Comparison of ENCODE assay signal across 24 cellular contexts in the genomic region with DNA sequence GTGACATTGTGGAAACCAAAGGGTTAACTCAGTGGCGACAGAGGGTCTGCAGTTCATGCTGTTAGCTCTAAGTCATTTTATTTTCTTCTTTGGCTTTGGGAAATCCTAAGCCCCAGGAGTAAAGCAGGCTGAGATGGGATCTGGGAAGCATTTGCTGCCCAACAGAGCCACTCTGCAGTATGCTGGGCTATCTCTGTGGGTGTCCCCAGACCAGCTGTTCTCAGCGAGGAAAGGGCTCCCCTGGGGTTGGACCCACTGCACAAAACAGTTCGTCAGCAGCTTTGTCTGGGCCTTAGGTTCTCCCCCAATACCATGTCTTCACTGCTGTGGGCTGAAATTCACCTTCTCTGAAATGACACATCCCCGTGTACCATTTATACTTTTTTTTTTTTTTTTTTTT. TPM values are rescaled to one million over a fixed set of nuclear protein-coding genes. Genes with fewer than 3 reads are reported as not detected.
"Had no signal": no experiment of that assay in that cellular context is flagged by ENCODE, and none has a peak within 500 bp of the region (broad histone marks: within the 10 kb centered on the region; RNA-seq: fewer than 3 reads in every experiment).

No MANE protein-coding gene starts in this region.

- H3K36me3 Mint-ChIP-seq: activated naive CD4-positive, alpha-beta T cell treated with anti-CD3 and anti-CD28 coated beads, Interleukin-2, amount 10 ng/mL, durations not matched to agents 7 days and 5 days; stimulated activated memory B cell treated with anti-CD40 and anti-IgM and Interleukin-4, amounts not matched to agents 10 μg/mL and 1 μg/mL and 100 μg/mL, for 72 hours had no signal

- H3K9me3 Mint-ChIP-seq: activated naive CD4-positive, alpha-beta T cell treated with anti-CD3 and anti-CD28 coated beads, Interleukin-2, amount 10 ng/mL, durations not matched to agents 7 days and 5 days; activated naive CD8-positive, alpha-beta T cell treated with anti-CD3 and anti-CD28 coated beads, Interleukin-2, amount 50 U/mL, for 24 hours; stimulated activated memory B cell treated with anti-CD40 and anti-IgM and Interleukin-4, amounts not matched to agents 10 μg/mL and 1 μg/mL and 100 μg/mL, for 72 hours had no signal

- H3K4me3 Mint-ChIP-seq: activated CD8-positive, alpha-beta T cell treated with anti-CD3 and anti-CD28 coated beads, Interleukin-2, amount 10 ng/mL, durations not matched to agents 7 days and 5 days; activated naive CD4-positive, alpha-beta T cell treated with anti-CD3 and anti-CD28 coated beads, Interleukin-2, amount 10 ng/mL, durations not matched to agents 7 days and 5 days; activated naive CD8-positive, alpha-beta T cell treated with anti-CD3 and anti-CD28 coated beads, Interleukin-2, amount 50 U/mL, for 24 hours; stimulated activated memory B cell treated with anti-CD40 and anti-IgM and Interleukin-4, amounts not matched to agents 10 μg/mL and 1 μg/mL and 100 μg/mL, for 72 hours had no signal

- H3K4me1 Mint-ChIP-seq: activated naive CD4-positive, alpha-beta T cell treated with anti-CD3 and anti-CD28 coated beads, Interleukin-2, amount 10 ng/mL, durations not matched to agents 7 days and 5 days; activated naive CD8-positive, alpha-beta T cell treated with anti-CD3 and anti-CD28 coated beads, Interleukin-2, amount 50 U/mL, for 24 hours; stimulated activated memory B cell treated with anti-CD40 and anti-IgM and Interleukin-4, amounts not matched to agents 10 μg/mL and 1 μg/mL and 100 μg/mL, for 72 hours had no signal

- DNase-seq: activated CD4-positive, alpha-beta T cell treated with anti-CD3 and anti-CD28 coated beads for 48 hours; activated CD4-positive, CD25-positive, alpha-beta regulatory T cell; activated CD8-positive, alpha-beta memory T cell treated with anti-CD3 and anti-CD28 coated beads, Interleukin-2, amount 50 U/mL, for 4 hours; activated CD8-positive, alpha-beta T cell treated with anti-CD3 and anti-CD28 coated beads, Interleukin-2, amount 10 ng/mL, durations not matched to agents 7 days and 5 days; activated effector memory CD4-positive, alpha-beta T cell treated with Interleukin-2 at 50 U/mL for 16 hours; activated naive CD4-positive, alpha-beta T cell treated with anti-CD3 and anti-CD28 coated beads, Interleukin-2, amount 10 ng/mL, durations not matched to agents 7 days and 5 days; activated naive CD8-positive, alpha-beta T cell treated with anti-CD3 and anti-CD28 coated beads, Interleukin-2, amount 50 U/mL, for 24 hours; activated T-cell treated with anti-CD3 and anti-CD28 coated beads, Interleukin-2, amount 50 U/mL, for 48 hours; aorta; erythroblast; foreskin melanocyte; hypothalamus; small intestine; stimulated activated CD4-positive, alpha-beta T cell treated with anti-CD3 and anti-CD28 coated beads, Interleukin-4, amount 100 ng/mL, for 4 hours; SW 1271; T-helper 2 cell; upper lobe of right lung had no signal

- ATAC-seq: activated CD8-positive, alpha-beta T cell treated with anti-CD3 and anti-CD28 coated beads, Interleukin-2, amount 10 ng/mL, durations not matched to agents 7 days and 5 days; activated naive CD8-positive, alpha-beta T cell treated with anti-CD3 and anti-CD28 coated beads, Interleukin-2, amount 50 U/mL, for 24 hours; stimulated activated memory B cell treated with anti-CD40 and anti-IgM and Interleukin-4, amounts not matched to agents 10 μg/mL and 1 μg/mL and 100 μg/mL, for 72 hours; upper lobe of right lung had no signal

- H3K9me3 ChIP-seq: prostate gland, right atrium auricular region, upper lobe of right lung had no signal

- H3K27ac ChIP-seq: coronary artery, prostate gland, right atrium auricular region, upper lobe of right lung had no signal

- H3K36me3 ChIP-seq: prostate gland, right atrium auricular region had no signal

- H3K4me1 ChIP-seq: prostate gland, upper lobe of right lung had no signal

- H3K4me3 ChIP-seq: coronary artery, prostate gland, right atrium auricular region, upper lobe of right lung had no signal

- H3K27ac Mint-ChIP-seq: activated CD8-positive, alpha-beta T cell treated with anti-CD3 and anti-CD28 coated beads, Interleukin-2, amount 10 ng/mL, durations not matched to agents 7 days and 5 days; activated naive CD4-positive, alpha-beta T cell treated with anti-CD3 and anti-CD28 coated beads, Interleukin-2, amount 10 ng/mL, durations not matched to agents 7 days and 5 days; activated naive CD8-positive, alpha-beta T cell treated with anti-CD3 and anti-CD28 coated beads, Interleukin-2, amount 50 U/mL, for 24 hours; stimulated activated memory B cell treated with anti-CD40 and anti-IgM and Interleukin-4, amounts not matched to agents 10 μg/mL and 1 μg/mL and 100 μg/mL, for 72 hours had no signal

- H3K27me3 ChIP-seq: right atrium auricular region, upper lobe of right lung had no signal

RNA-seq across cellular contexts. Expression of gene C22orf31, which starts 45.2 kb away (rescaled TPM):
- total RNA-seq: activated CD8-positive, alpha-beta T cell treated with anti-CD3 and anti-CD28 coated beads, Interleukin-2, amount 10 ng/mL, durations not matched to agents 7 days and 5 days; aorta; lung microvascular endothelial cell; osteocyte; right atrium auricular region; upper lobe of right lung had no signal
- polyA plus RNA-seq: aorta, keratinocyte, small intestine had no signal
